21 cellular contexts compared by ENCODE assay signal in genomic region chr1:40977721-40978120, GRCh38. TPM values are rescaled to one million over a fixed set of nuclear protein-coding genes. Genes with fewer than 3 reads are reported as not detected.
A peak's percentile ranks its signal among the peaks of the same experiment; 100 is the strongest.
DNase-seq lines count a peak whose midpoint lies in the region; ATAC-seq, FAIRE-seq and TF ChIP-seq lines count a peak whose summit lies in the region.
"Had no signal": no experiment of that assay in that cellular context is flagged by ENCODE, and none has a peak within 500 bp of the region (broad histone marks: within the 10 kb centered on the region; RNA-seq: fewer than 3 reads in every experiment).

No MANE protein-coding gene starts in this region.

- no peak for TF ChIP-seq RAD21 in SK-N-SH (IDR thresholded peaks at IDR 0.05; ENCODE audit: low read length)

- H3K27me3 Mint-ChIP-seq in nephron (ENCODE audit: low read depth): no peaks in the 10 kb centered on the region

- TF ChIP-seq EP300 in SK-N-SH (IDR thresholded peaks at IDR 0.05; ENCODE audit: borderline replicate concordance in 1 of 2, low read depth in 1 of 2, low read length in 1 of 2) (no peak), esophagus muscularis mucosa (IDR thresholded peaks at IDR 0.05) (no peak)

- in situ Hi-C loops in brain microvascular endothelial cell (cut with HindIII; ENCODE audit: low pct_ligation_motif_present, low sequenced_read_pairs): no loop called here

- peak overlapping the region; percentile 85 for H3K27ac ChIP-seq in brain microvascular endothelial cell
- peak overlapping the region in 1 of 2 experiments; percentile 71; a peak in 2 of 4 replicates for H3K27ac ChIP-seq in SK-N-SH (ENCODE audit: low read depth in 2 of 2, low read length in 1 of 2)
- peak overlapping the region in 2 of 4 donors; percentile 91 to 95 for H3K27ac ChIP-seq in esophagus muscularis mucosa (replicated peaks in 1 of 4)
- H3K27ac ChIP-seq: gastroesophageal sphincter, neutrophil had no signal

- TF ChIP-seq POLR2A in esophagus muscularis mucosa (IDR thresholded peaks at IDR 0.05; ENCODE audit: low read depth) (no peak), GM12891 (IDR thresholded peaks at IDR 0.05; ENCODE audit: low read depth, low read length) (no peak)

- no peak overlapping the region for H2AFZ ChIP-seq in SK-N-SH (ENCODE audit: low read depth)

- H3K9me3 ChIP-seq in SK-N-SH (no peaks in the 10 kb centered on the region), esophagus muscularis mucosa (no peaks in the 10 kb centered on the region)
- H3K9me3 ChIP-seq: gastroesophageal sphincter, neutrophil, thoracic aorta had no signal

- POLR2A ChIA-PET in SK-N-SH (lab: Yijun Ruan, JAX): no interaction called here

- no peak for FAIRE-seq in GM12891 (lab: Jason Lieb, UNC)
- FAIRE-seq: H1 had no signal

- WGBS in SK-N-SH (ENCODE audit: low lambda C conversion rate): 88% methylated on average over 1 of the region's 1 CpG
- WGBS in esophagus muscularis mucosa: 100% methylated on average over 1 of the region's 1 CpG

- no peaks in the 10 kb centered on the region for H3K27me3 ChIP-seq in brain microvascular endothelial cell (replicated peaks)
- H3K27me3 ChIP-seq in SK-N-SH (ENCODE audit: insufficient read depth): no peaks in the 10 kb centered on the region
- no peaks in the 10 kb centered on the region for H3K27me3 ChIP-seq in esophagus muscularis mucosa
- H3K27me3 ChIP-seq: gastroesophageal sphincter, neutrophil had no signal

- H3K9ac ChIP-seq in SK-N-SH: no peak overlapping the region

- intact Hi-C loops in esophagus muscularis mucosa (cut with DNase I): no loop called here

- H3K9me2 ChIP-seq in SK-N-SH: no peaks in the 10 kb centered on the region

- no peak overlapping the region for H3K27ac Mint-ChIP-seq in nephron
- H3K27ac Mint-ChIP-seq: activated CD4-positive, alpha-beta memory T cell treated with anti-CD3 and anti-CD28 coated beads, Interleukin-2, amount 10 ng/mL, durations not matched to agents 7 days and 5 days had no signal

- H3K4me1 ChIP-seq in SK-N-SH (ENCODE audit: control insufficient read depth in 1 of 2, insufficient read depth in 2 of 2, low read depth in 1 of 2, low read length in 1 of 2): peaks cover 18 to 23% of the 10 kb centered on the region in 2 experiments
- H3K4me1 ChIP-seq in esophagus muscularis mucosa: peaks cover 16 to 44% (median 38%) of the 10 kb centered on the region in 4 donors

- peak overlapping the region; percentile 16 to 62 (median 59) for H3K4me3 Mint-ChIP-seq in nephron
- H3K4me3 Mint-ChIP-seq: activated CD4-positive, alpha-beta memory T cell treated with anti-CD3 and anti-CD28 coated beads, Interleukin-2, amount 10 ng/mL, durations not matched to agents 7 days and 5 days had no signal

- no peaks in the 10 kb centered on the region for H3K36me3 Mint-ChIP-seq in nephron (ENCODE audit: low read depth)

- DNase-seq in AG20443 (ENCODE audit: low spot score) (peak; percentile 19), HS-27A (ENCODE audit: low read depth) (peak; percentile 83), brain microvascular endothelial cell (no peak), SK-N-SH (no peak), esophagus muscularis mucosa (ENCODE audit: extremely low spot score) (no peak), GM12891 (ENCODE audit: insufficient read length, low spot score) (no peak)
- DNase-seq: activated CD4-positive, alpha-beta memory T cell treated with anti-CD3 and anti-CD28 coated beads, Interleukin-2, amount 10 ng/mL, durations not matched to agents 7 days and 5 days; activated naive CD4-positive, alpha-beta T cell treated with Interleukin-2 at 50 U/mL for 16 hours; activated T-cell treated with anti-CD3 and anti-CD28 coated beads, Interleukin-2, amount 50 U/mL, for 1 hour; midbrain; NCI-H2107; NCI-H526 treated with DMSO at 0.1 percent for 48 hours; Right ventricle myocardium superior; T-helper 1 cell had no signal

- H3K4me1 Mint-ChIP-seq in nephron: peaks cover 30% of the 10 kb centered on the region

- no peak overlapping the region for H3K4me2 ChIP-seq in SK-N-SH

- peaks cover 35% of the 10 kb centered on the region for H3F3A ChIP-seq in SK-N-SH (replicated peaks; ENCODE audit: insufficient read depth)

- no peak overlapping the region for H3K4me3 ChIP-seq in brain microvascular endothelial cell (ENCODE audit: low read depth, low read length)
- H3K4me3 ChIP-seq in SK-N-SH (ENCODE audit: low read depth in 2 of 2, low read length in 1 of 2): no peak overlapping the region
- H3K4me3 ChIP-seq in esophagus muscularis mucosa: no peak overlapping the region
- H3K4me3 ChIP-seq: gastroesophageal sphincter, thoracic aorta had no signal

- CTCF ChIA-PET in SK-N-SH (lab: Yijun Ruan, JAX): interaction anchor here (0.7 kb wide), 1 partner anchor 29 kb away, joined by 3 read pairs; no protein-coding TSS in a partner anchor

- TF ChIP-seq CTCF in brain microvascular endothelial cell (IDR thresholded peaks at IDR 0.05; ENCODE audit: low read depth, low read length, missing control alignments) (no peak), nephron (IDR thresholded peaks at IDR 0.05; ENCODE audit: unreplicated experiment in 3 of 3) (no peak), SK-N-SH (IDR thresholded peaks at IDR 0.05) (no peak), esophagus muscularis mucosa (IDR thresholded peaks at IDR 0.05) (no peak)

- no peaks in the 10 kb centered on the region for H3K36me3 ChIP-seq in brain microvascular endothelial cell (replicated peaks)
- no peaks in the 10 kb centered on the region for H3K36me3 ChIP-seq in SK-N-SH (replicated peaks in 1 of 2; ENCODE audit: control insufficient read depth in 1 of 2, insufficient read depth in 2 of 2, low read length in 1 of 2)
- no peaks in the 10 kb centered on the region for H3K36me3 ChIP-seq in esophagus muscularis mucosa
- H3K36me3 ChIP-seq: gastroesophageal sphincter, neutrophil, thoracic aorta had no signal

- peaks cover 19% of the 10 kb centered on the region for H4K20me1 ChIP-seq in SK-N-SH (ENCODE audit: insufficient read depth)

- no peaks in the 10 kb centered on the region for H3K9me3 Mint-ChIP-seq in nephron
- H3K9me3 Mint-ChIP-seq: activated CD4-positive, alpha-beta memory T cell treated with anti-CD3 and anti-CD28 coated beads, Interleukin-2, amount 10 ng/mL, durations not matched to agents 7 days and 5 days had no signal

- H3K79me2 ChIP-seq in SK-N-SH (ENCODE audit: insufficient read depth): peaks cover 27% of the 10 kb centered on the region

- ATAC-seq in HG03135 (IDR thresholded peaks at IDR 0.05; ENCODE audit: unreplicated experiment): no peak
- ATAC-seq: gastroesophageal sphincter had no signal

TF ChIP-seq in GM12891, 5 proteins besides CTCF, POLR2A, EP300 and RAD21:
- TF ChIP-seq POU2F2 (IDR thresholded peaks at IDR 0.05; ENCODE audit: low read depth, low read length) (no peak), POLR2AphosphoS5 (IDR thresholded peaks at IDR 0.05; ENCODE audit: low read depth, low read length) (no peak), PAX5 (IDR thresholded peaks at IDR 0.05; ENCODE audit: insufficient read depth, low read length, severe bottlenecking) (no peak), SPI1 (IDR thresholded peaks at IDR 0.05; ENCODE audit: low read depth, low read length) (no peak), TAF1 (IDR thresholded peaks at IDR 0.05; ENCODE audit: low read depth, low read length) (no peak)

RNA-seq across cellular contexts. Expression of gene CTPS1, which starts 1.8 kb away (rescaled TPM):
- polyA plus RNA-seq in SK-N-SH (2012; rRNA removed): 34.4 and 34.5 TPM in 2 replicates
- 39.7 and 42.6 TPM in 2 replicates for polyA plus RNA-seq in SK-N-SH (2012; cell fraction: cytosol; rRNA removed)
- 50.4 and 68.0 TPM in 2 replicates for polyA plus RNA-seq in SK-N-SH (2012; cell fraction: nucleus; rRNA removed)
- 10 to 100 TPM; 26.6 to 38.6 (median 32.7) TPM for total RNA-seq in esophagus muscularis mucosa
- polyA plus RNA-seq in GM12891 (2012; ENCODE audit: low read depth, missing spikeins): 33.7 TPM

RNA-seq across cellular contexts. Expression of gene SLFNL1, which starts 43.8 kb away (rescaled TPM):
- polyA plus RNA-seq in SK-N-SH (2012; rRNA removed): 0.16 and 0.26 TPM in 2 replicates
- 0.04 TPM in 2 replicates for polyA plus RNA-seq in SK-N-SH (2012; cell fraction: cytosol; rRNA removed)
- 1.4 and 1.6 TPM in 2 replicates for polyA plus RNA-seq in SK-N-SH (2012; cell fraction: nucleus; rRNA removed)
- under 1 TPM; 0.17 to 0.52 (median 0.47) TPM for total RNA-seq in esophagus muscularis mucosa
- 0.23 TPM for polyA plus RNA-seq in GM12891 (2012; ENCODE audit: low read depth, missing spikeins)
- total RNA-seq: Daoy, H1 had no signal
- polyA plus RNA-seq: H1 had no signal

Comparison
In these comparisons a context has a peak if more than half of its experiments do, and no peak if none do; other contexts are left out.
1. DNase-seq: peak in AG20443 (single experiment) and HS-27A (single experiment); none in brain microvascular endothelial cell (single experiment), SK-N-SH (single experiment), esophagus muscularis mucosa (single experiment) and GM12891 (single experiment).